Comparison of ENCODE assay signal across 8 cellular contexts in the genomic region with DNA sequence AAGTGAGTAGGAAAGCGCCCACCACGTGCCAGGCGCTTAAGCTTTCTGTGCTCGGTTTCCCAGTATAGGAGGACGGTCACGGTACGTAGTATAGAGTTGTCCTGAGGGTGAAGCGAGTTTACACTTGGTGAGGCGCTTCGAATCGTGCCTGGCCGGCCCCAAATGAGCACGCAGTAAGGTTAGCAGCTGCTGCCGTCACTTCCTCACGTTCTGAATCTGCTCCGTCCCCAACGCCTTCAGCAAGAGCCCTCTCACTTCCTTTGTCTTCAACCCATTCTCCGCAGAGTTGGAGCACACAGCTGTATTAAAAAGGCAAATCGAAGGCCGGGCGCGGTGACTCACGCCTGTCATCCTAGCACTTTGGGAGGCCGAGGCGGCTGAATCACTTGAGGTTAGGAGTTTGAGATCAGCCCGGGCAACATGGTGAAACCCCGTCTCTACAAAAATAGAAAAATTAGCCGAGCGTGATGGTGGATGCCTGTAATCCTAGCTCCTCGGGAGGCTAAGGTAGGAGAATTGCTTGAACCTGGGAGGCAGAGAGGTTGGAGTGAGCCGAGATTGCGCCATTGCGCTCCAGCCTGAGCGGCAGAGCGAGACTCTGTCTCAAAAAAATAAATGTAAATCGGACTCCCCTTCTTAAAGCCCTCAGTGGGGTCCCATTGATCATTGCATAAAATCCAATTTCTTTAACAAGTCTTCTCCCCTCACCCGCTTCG. TPM values are rescaled to one million over a fixed set of nuclear protein-coding genes. Genes with fewer than 3 reads are reported as not detected.
DNase-seq lines count a peak whose midpoint lies in the region; ATAC-seq lines count a peak whose summit lies in the region.

No MANE protein-coding gene starts in this region.

- H3K4me1 ChIP-seq in ectodermal cell (ENCODE audit: control insufficient read depth, insufficient read depth, low read length) = peaks cover 9% of the 10 kb centered on the region

- peak overlapping the region; percentile 86 for H3K4me3 ChIP-seq in ectodermal cell (ENCODE audit: insufficient read depth, low read depth, low read length)

- ATAC-seq in HG03066 (IDR thresholded peaks at IDR 0.05; ENCODE audit: low read depth, unreplicated experiment) = peak; percentile 31

- H3K27ac ChIP-seq in ectodermal cell (ENCODE audit: insufficient read depth, low read depth, low read length, poor library complexity, severe bottlenecking) = peak overlapping the region; percentile 87

- peaks cover 8% of the 10 kb centered on the region for H3K36me3 ChIP-seq in ectodermal cell (ENCODE audit: control insufficient read depth, insufficient read depth, low read length)

- 14% methylated on average over 38 of the region's 38 CpGs for WGBS in ectodermal cell, 2 experiments

- no peaks in the 10 kb centered on the region for H3K27me3 ChIP-seq in ectodermal cell (ENCODE audit: control insufficient read depth, insufficient read depth, low read length, poor library complexity, severe bottlenecking)

- peak; percentile 84 for DNase-seq in NK-92 treated with Interleukin-12 subunit alpha and Interleukin-12 subunit beta, amount 100 ng/mL, for 24 hours (lab: John Stamatoyannopoulos, UW)
- no peak for DNase-seq in NK-92 (lab: John Stamatoyannopoulos, UW; ENCODE audit: unreplicated experiment)
- peak; percentile 38 for DNase-seq in NCI-H460 (ENCODE audit: extremely low read depth, low read depth)
- DNase-seq in activated CD4-positive, alpha-beta T cell treated with anti-CD3 and anti-CD28 coated beads, Interleukin-2, amount 50 U/mL, for 48 hours = peak; percentile 90 to 93
- DNase-seq in mesenteric fat pad (ENCODE audit: low spot score) = peak; percentile 92
- peak; percentile 78 to 86 for DNase-seq in stimulated activated CD8-positive, alpha-beta memory T cell treated with anti-CD3 and anti-CD28 coated beads, Interleukin-15, amount 100 ng/mL, for 4 hours (ENCODE audit: low read depth in 2 of 2)

- no peaks in the 10 kb centered on the region for H3K9me3 ChIP-seq in ectodermal cell (ENCODE audit: control insufficient read depth, low read length)

RNA-seq across cellular contexts. Expression of a gene that starts 0.7 kb away (rescaled TPM):
- total RNA-seq in NCI-H460 (2014; rRNA removed; shearing (Covaris generic)) = 33.7 and 36.0 TPM in 2 replicates
- polyA plus RNA-seq in NCI-H460 (2014; cell fraction: nucleus; rRNA removed) = 41.1 and 43.0 TPM in 2 replicates
- 55.7 TPM for polyA plus RNA-seq in ectodermal cell (2013, experiment 1 of 4)
- 56.1 TPM for polyA plus RNA-seq in ectodermal cell (2013, experiment 2 of 4)
- polyA plus RNA-seq in ectodermal cell (2013, experiment 3 of 4) = 43.6 TPM
- polyA plus RNA-seq in ectodermal cell (2013, experiment 4 of 4) = 45.0 TPM
- total RNA-seq in mesenteric fat pad = 13.6 TPM

RNA-seq across cellular contexts. Expression of a gene that starts 1.9 kb away (rescaled TPM):
- 12.2 and 18.1 TPM in 2 replicates for total RNA-seq in NCI-H460 (2014; rRNA removed; shearing (Covaris generic))
- 14.2 and 20.5 TPM in 2 replicates for polyA plus RNA-seq in NCI-H460 (2014; cell fraction: nucleus; rRNA removed)
- 23.4 TPM for polyA plus RNA-seq in ectodermal cell (2013, experiment 1 of 4)
- polyA plus RNA-seq in ectodermal cell (2013, experiment 2 of 4) = 30.1 TPM
- 23.8 TPM for polyA plus RNA-seq in ectodermal cell (2013, experiment 3 of 4)
- polyA plus RNA-seq in ectodermal cell (2013, experiment 4 of 4) = 20.5 TPM
- 6.1 TPM for total RNA-seq in mesenteric fat pad
